In genomic region chr5:95712347-95712958, GRCh38 we compare ENCODE assay signal across 1 cellular context.
TF ChIP-seq lines count a peak whose summit lies in the region.

No MANE protein-coding gene starts in this region.

TF ChIP-seq in HEK293, 187 proteins besides CTCF, POLR2A, EP300 and RAD21 (continued from another document):
- TF ChIP-seq ZNF280D (tag by site-specific recombination; IDR thresholded peaks at IDR 0.05) (no peak), HOXD13 (CRISPR knock-in tag; IDR thresholded peaks at IDR 0.05; ENCODE audit: borderline replicate concordance) (peak; percentile 60; the same call in 1 of the 2 replicates), GLIS1 (tag by site-specific recombination; IDR thresholded peaks at IDR 0.05) (0 out of 2 replicates have a peak, but pooled peaks have one; percentile 18), ZXDB (tag by site-specific recombination; IDR thresholded peaks at IDR 0.05) (peak; percentile 81), ZFP3 (tag by site-specific recombination; IDR thresholded peaks at IDR 0.05; ENCODE audit: low read depth) (no peak)
